Comparison of ENCODE assay signal across 8 cellular contexts in genomic region chr17:48101012-48101720, GRCh38. TPM values are rescaled to one million over a fixed set of nuclear protein-coding genes. Genes with fewer than 3 reads are reported as not detected.
DNase-seq lines count a peak whose midpoint lies in the region; ATAC-seq and TF ChIP-seq lines count a peak whose summit lies in the region.

CBX1 (minus strand) TSS chr17:48101478; CDS start chr17:48077004, 24,474 bp downstream.

- H3K4me1 ChIP-seq in lung (ENCODE audit: control insufficient read depth in 2 of 2, insufficient read depth in 2 of 2, low read length in 2 of 2): peaks cover 0 to 2% of the 10 kb centered on the region in 2 donors

- ATAC-seq in GM19468 (IDR thresholded peaks at IDR 0.05; ENCODE audit: extremely low read depth, unreplicated experiment): peak; percentile 91
- ATAC-seq in lung (ENCODE audit: insufficient read depth, low FRiP score): peak; percentile 95

- H3K36me3 ChIP-seq in lung (ENCODE audit: control insufficient read depth in 2 of 2, insufficient read depth in 2 of 2, low read length in 2 of 2): no peaks in the 10 kb centered on the region

- TF ChIP-seq CTCF in lung (IDR thresholded peaks at IDR 0.05; ENCODE audit: control extremely low read depth, extremely low read depth): no peak

- H3K4me3 ChIP-seq in lung: peak within 1 kb of the TSS; percentile 55

- H3K27ac ChIP-seq in lung (ENCODE audit: low read depth in 1 of 2, low read length in 1 of 2): peak within 1 kb of the TSS; percentile 79 to 84

- H3K9me3 ChIP-seq in lung (ENCODE audit: control insufficient read depth in 2 of 2, insufficient read depth in 1 of 2, low read length in 1 of 2): no peaks in the 10 kb centered on the region

- 0 to 1% methylated on average over 70 to 79 of the region's 79 CpGs for WGBS in lung, 2 donors

- DNase-seq in CMK (ENCODE audit: low read depth) (peak; percentile 92), HS-5 (ENCODE audit: low read depth) (peak; percentile 70), NK-92 (lab: John Stamatoyannopoulos, UW; ENCODE audit: unreplicated experiment) (peak; percentile 58), lung (ENCODE audit: low spot score) (peak; percentile 93)
- DNase-seq in activated CD8-positive, alpha-beta memory T cell treated with anti-CD3 and anti-CD28 coated beads for 1 hour (ENCODE audit: extremely low read depth in 1 of 2, low read depth in 1 of 2): peak; percentile 78 to 91
- DNase-seq in effector CD4-positive, alpha-beta T cell: peak; percentile 93
- DNase-seq in stimulated activated CD4-positive, alpha-beta T cell treated with anti-CD3 and anti-CD28 coated beads, TNF-alpha, amount 100 ng/mL, for 24 hours (ENCODE audit: low read depth in 3 of 3): peak; percentile 86 to 93 (median 86)

- no peaks in the 10 kb centered on the region for H3K27me3 ChIP-seq in lung (ENCODE audit: control insufficient read depth, insufficient read depth)

RNA-seq across cellular contexts. Expression of gene CBX1, which starts in this region (rescaled TPM):
- total RNA-seq in lung: 10 to 100 TPM; 28.2 to 43.2 TPM
- 10 to 100 TPM; 17.6 to 29.7 TPM for polyA plus RNA-seq in lung

Comparison
In these comparisons a context has a peak if more than half of its experiments do, and no peak if none do; other contexts are left out.
1. Peak in every context shown above with its lines: DNase-seq, ATAC-seq, H3K4me3 ChIP-seq and H3K27ac ChIP-seq.